18 cellular contexts compared by ENCODE assay signal in genomic region chr4:2671267-2671895, GRCh38.
DNase-seq lines count a peak whose midpoint lies in the region; ATAC-seq and TF ChIP-seq lines count a peak whose summit lies in the region.
"Had no signal": no experiment of that assay in that cellular context is flagged by ENCODE, and none has a peak within 500 bp of the region (broad histone marks: within the 10 kb centered on the region; RNA-seq: fewer than 3 reads in every experiment).

No MANE protein-coding gene starts in this region.

- H3K27ac ChIP-seq in CD8-positive, alpha-beta memory T cell (ENCODE audit: low read depth, low read length): no peak overlapping the region
- H3K27ac ChIP-seq in GM23248: no peak overlapping the region
- H3K27ac ChIP-seq: SJCRH30 had no signal

- H3K27me3 Mint-ChIP-seq in CD8-positive, alpha-beta memory T cell: peaks cover 0 to 2% of the 10 kb centered on the region in 2 donors
- H3K27me3 Mint-ChIP-seq in chondrocyte (ENCODE audit: low read depth) (no peaks in the 10 kb centered on the region), nephron (ENCODE audit: low read depth) (no peaks in the 10 kb centered on the region)
- H3K27me3 Mint-ChIP-seq: activated CD4-positive, alpha-beta T cell treated with anti-CD3 and anti-CD28 coated beads, Interleukin-2, amount 10 ng/mL, durations not matched to agents 7 days and 5 days had no signal

- peaks cover 27% of the 10 kb centered on the region for H3K36me3 ChIP-seq in CD8-positive, alpha-beta memory T cell (ENCODE audit: insufficient read depth, low read length)
- H3K36me3 ChIP-seq in GM23248 (ENCODE audit: low read depth): peaks cover 35% of the 10 kb centered on the region; the same call in 1 of the 2 replicates

- H3K27me3 ChIP-seq in CD8-positive, alpha-beta memory T cell (ENCODE audit: insufficient read depth, low read length, poor library complexity, severe bottlenecking): no peaks in the 10 kb centered on the region
- H3K27me3 ChIP-seq in GM23248 (replicated peaks; ENCODE audit: insufficient read depth): no peaks in the 10 kb centered on the region
- H3K27me3 ChIP-seq: SJCRH30 had no signal

- ATAC-seq in GM18505 (IDR thresholded peaks at IDR 0.05; ENCODE audit: unreplicated experiment): no peak
- ATAC-seq in GM21619 (IDR thresholded peaks at IDR 0.05; ENCODE audit: unreplicated experiment): no peak
- no peak for ATAC-seq in GM21723 (IDR thresholded peaks at IDR 0.05; ENCODE audit: unreplicated experiment)

- no peaks in the 10 kb centered on the region for H3K9me3 Mint-ChIP-seq in CD8-positive, alpha-beta memory T cell
- H3K9me3 Mint-ChIP-seq in chondrocyte (ENCODE audit: low read depth): no peaks in the 10 kb centered on the region
- no peaks in the 10 kb centered on the region for H3K9me3 Mint-ChIP-seq in nephron
- H3K9me3 Mint-ChIP-seq: activated CD4-positive, alpha-beta T cell treated with anti-CD3 and anti-CD28 coated beads, Interleukin-2, amount 10 ng/mL, durations not matched to agents 7 days and 5 days had no signal

- no peak overlapping the region for H2AFZ ChIP-seq in GM23248

- CTCF ChIA-PET in CD8-positive, alpha-beta memory T cell (lab: Charles Lee): interaction anchor here (1.4 kb wide), 1 partner anchor 450 kb away, joined by 3 read pairs; no protein-coding TSS in a partner anchor

- no peak for TF ChIP-seq POLR2A in GM18505 (IDR thresholded peaks at IDR 0.05; ENCODE audit: borderline replicate concordance, extremely low read depth, insufficient read depth, insufficient read length)

- no peak overlapping the region for H3K4me3 Mint-ChIP-seq in CD8-positive, alpha-beta memory T cell
- H3K4me3 Mint-ChIP-seq in chondrocyte (ENCODE audit: unreplicated experiment) (no peak overlapping the region), nephron (no peak overlapping the region)
- H3K4me3 Mint-ChIP-seq: activated CD4-positive, alpha-beta T cell treated with anti-CD3 and anti-CD28 coated beads, Interleukin-2, amount 10 ng/mL, durations not matched to agents 7 days and 5 days had no signal

- H3K36me3 Mint-ChIP-seq in CD8-positive, alpha-beta memory T cell: peaks cover 8 to 72% (median 12%) of the 10 kb centered on the region in 3 donors
- H3K36me3 Mint-ChIP-seq in chondrocyte (ENCODE audit: low read depth): peaks cover 27% of the 10 kb centered on the region
- H3K36me3 Mint-ChIP-seq in nephron (ENCODE audit: low read depth): peaks cover 67% of the 10 kb centered on the region

- 87 to 89% methylated on average over 10 of the region's 10 CpGs for WGBS in GM23248 (ENCODE audit: low coverage in 1 of 2, low lambda C conversion rate in 2 of 2, missing lambda C conversion rate in 2 of 2), 2 experiments

- H3K9ac ChIP-seq in GM23248: no peak overlapping the region

- H3K4me2 ChIP-seq in GM23248 (ENCODE audit: unreplicated experiment): no peak overlapping the region

- H3K9me3 ChIP-seq in CD8-positive, alpha-beta memory T cell (ENCODE audit: low read length): no peaks in the 10 kb centered on the region
- no peaks in the 10 kb centered on the region for H3K9me3 ChIP-seq in GM23248 (ENCODE audit: low read depth)
- H3K9me3 ChIP-seq: SJCRH30 had no signal

- no peaks in the 10 kb centered on the region for H3K9me2 ChIP-seq in GM23248 (ENCODE audit: insufficient read depth)

- in situ Hi-C loops in GM23248 (cut with MboI): no loop called here

- H3F3A ChIP-seq in GM23248 (ENCODE audit: insufficient read depth): peaks cover 16% of the 10 kb centered on the region

- H4K20me1 ChIP-seq in GM23248 (ENCODE audit: insufficient read depth): peaks cover 6% of the 10 kb centered on the region; the same call in 1 of the 2 replicates

- peaks cover 24 to 41% (median 26%) of the 10 kb centered on the region in 3 donors for H3K4me1 Mint-ChIP-seq in CD8-positive, alpha-beta memory T cell
- H3K4me1 Mint-ChIP-seq in chondrocyte (ENCODE audit: low read depth): peaks cover 51% of the 10 kb centered on the region
- peaks cover 30% of the 10 kb centered on the region for H3K4me1 Mint-ChIP-seq in nephron

- H3K27ac Mint-ChIP-seq in CD8-positive, alpha-beta memory T cell: peak overlapping the region in 7 of 8 donors; percentile 25 to 80 (median 52)
- H3K27ac Mint-ChIP-seq in chondrocyte (ENCODE audit: unreplicated experiment) (peak overlapping the region; percentile 29), nephron (peak overlapping the region; percentile 86 to 95 (median 89))
- H3K27ac Mint-ChIP-seq: activated CD4-positive, alpha-beta T cell treated with anti-CD3 and anti-CD28 coated beads, Interleukin-2, amount 10 ng/mL, durations not matched to agents 7 days and 5 days had no signal

- no peak overlapping the region for H3K4me3 ChIP-seq in CD8-positive, alpha-beta memory T cell (ENCODE audit: low read length)
- H3K4me3 ChIP-seq in LNCaP clone FGC (ENCODE audit: low read depth, low read length): no peak overlapping the region
- H3K4me3 ChIP-seq in GM23248: no peak overlapping the region
- H3K4me3 ChIP-seq: SJCRH30 had no signal

- no peak for TF ChIP-seq CTCF in LNCaP clone FGC (IDR thresholded peaks at IDR 0.05; ENCODE audit: control insufficient read depth, extremely low read depth, insufficient read depth)
- TF ChIP-seq CTCF in chondrocyte (IDR thresholded peaks at IDR 0.05): no peak
- no peak for TF ChIP-seq CTCF in nephron (IDR thresholded peaks at IDR 0.05; ENCODE audit: unreplicated experiment in 3 of 3)

- no peak for DNase-seq in CD8-positive, alpha-beta memory T cell
- DNase-seq in LNCaP clone FGC (ENCODE audit: low read depth) (peak; percentile 43), chondrocyte (ENCODE audit: low spot score) (no peak), GM23248 (no peak)
- DNase-seq: activated CD4-positive, alpha-beta T cell treated with anti-CD3 and anti-CD28 coated beads, Interleukin-2, amount 10 ng/mL, durations not matched to agents 7 days and 5 days; activated naive CD4-positive, alpha-beta T cell treated with Interleukin-2 at 50 U/mL for 16 hours; foreskin fibroblast; Kasumi-1; kidney; NCI-H774; occipital lobe; SJCRH30; stimulated activated CD4-positive, alpha-beta T cell treated with anti-CD3 and anti-CD28 coated beads, Interleukin-15, amount 100 ng/mL, for 24 hours; stimulated activated CD8-positive, alpha-beta memory T cell treated with anti-CD3 and anti-CD28 coated beads, Interleukin-4, amount 100 ng/mL, for 48 hours had no signal

- POLR2A ChIA-PET in CD8-positive, alpha-beta memory T cell (lab: Charles Lee): no interaction called here

- H3K4me1 ChIP-seq in CD8-positive, alpha-beta memory T cell (ENCODE audit: insufficient read depth, low read length): no peaks in the 10 kb centered on the region
- peaks cover 6% of the 10 kb centered on the region for H3K4me1 ChIP-seq in GM23248 (ENCODE audit: insufficient read depth)
- H3K4me1 ChIP-seq: SJCRH30 had no signal

- peaks cover 88% of the 10 kb centered on the region for H3K79me2 ChIP-seq in GM23248 (ENCODE audit: insufficient read depth)

Comparison
In these comparisons a context has a peak if more than half of its experiments do, and no peak if none do; other contexts are left out.
1. H3K27ac Mint-ChIP-seq: peak in every context shown above with its lines; median percentile 89 in nephron; 52 in CD8-positive, alpha-beta memory T cell; 29 in chondrocyte.